Comparison of ENCODE assay signal across 15 cellular contexts in the genomic region with DNA sequence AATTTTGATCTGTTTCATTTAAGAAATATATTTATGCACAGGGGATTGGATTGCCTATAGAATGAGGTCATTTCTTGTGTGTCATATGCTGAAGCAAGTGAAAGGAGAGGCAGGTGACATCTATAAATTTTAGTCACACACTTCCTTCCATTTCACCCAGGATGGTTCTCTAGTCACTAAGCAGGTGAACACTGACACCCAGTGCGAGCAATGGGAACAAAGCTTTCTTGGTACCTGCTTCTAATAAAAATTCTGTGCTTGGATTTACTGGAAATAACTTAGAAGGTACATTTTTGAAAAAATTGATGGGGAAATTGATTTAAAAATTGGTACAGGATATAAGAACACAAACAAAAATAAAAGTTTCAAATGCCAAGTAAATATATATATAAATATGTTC.
A peak's percentile ranks its signal among the peaks of the same experiment; 100 is the strongest.
DNase-seq lines count a peak whose midpoint lies in the region; ATAC-seq and TF ChIP-seq lines count a peak whose summit lies in the region.
"Had no signal": no experiment of that assay in that cellular context is flagged by ENCODE, and none has a peak within 500 bp of the region (broad histone marks: within the 10 kb centered on the region; RNA-seq: fewer than 3 reads in every experiment).

No MANE protein-coding gene starts in this region.

- intact Hi-C loops in thyroid gland (cut with DNase I), result no loop called here

- no peak for TF ChIP-seq EP300 in SK-N-SH (IDR thresholded peaks at IDR 0.05; ENCODE audit: borderline replicate concordance in 1 of 2, low read depth in 1 of 2, low read length in 1 of 2)

- H3K4ac ChIP-seq in neuronal stem cell (ENCODE audit: low read length), result no peak overlapping the region

- H2BK12ac ChIP-seq in neuronal stem cell (ENCODE audit: low read length), result no peak overlapping the region

- peaks cover 3 to 8% of the 10 kb centered on the region in 2 donors for H3K27me3 Mint-ChIP-seq in T-cell

- H3K18ac ChIP-seq in neuronal stem cell (ENCODE audit: low read length), result no peak overlapping the region

- H2BK120ac ChIP-seq in neuronal stem cell (ENCODE audit: low read depth, low read length), result no peak overlapping the region

- H2BK15ac ChIP-seq in neuronal stem cell (ENCODE audit: low read length), result no peak overlapping the region

- TF ChIP-seq CTCF in SK-N-SH (IDR thresholded peaks at IDR 0.05) (no peak), kidney epithelial cell (IDR thresholded peaks at IDR 0.05; ENCODE audit: insufficient read depth, low read length, poor library complexity, severe bottlenecking) (peak; percentile 25), thyroid gland (IDR thresholded peaks at IDR 0.05) (peak in 3 of 6 experiments; percentile 41 to 45 (median 43))

- no peaks in the 10 kb centered on the region for H3K4me1 ChIP-seq in SK-N-SH (ENCODE audit: control insufficient read depth in 1 of 2, insufficient read depth in 2 of 2, low read depth in 1 of 2, low read length in 1 of 2)
- H3K4me1 ChIP-seq in thyroid gland, result no peaks in the 10 kb centered on the region
- no peaks in the 10 kb centered on the region for H3K4me1 ChIP-seq in neuronal stem cell (ENCODE audit: control insufficient read depth in 2 of 2, insufficient read depth in 1 of 2, low read depth in 1 of 2, low read length in 2 of 2)

- no peak overlapping the region for H3K23ac ChIP-seq in neuronal stem cell (ENCODE audit: low read depth, low read length, poor library complexity)

- 13% methylated on average over 1 of the region's 1 CpG for WGBS in SK-N-SH (ENCODE audit: low lambda C conversion rate)
- WGBS in thyroid gland, 2 donors, result 91 to 93% methylated on average over 1 of the region's 1 CpG
- WGBS in neuronal stem cell (ENCODE audit: extremely low coverage in 2 of 2, insufficient read length in 2 of 2, insufficient replicate concordance in 1 of 2), 2 donors, result no CpG with 5 or more reads among the region's 1 CpG

- no peak overlapping the region for H3K27ac Mint-ChIP-seq in T-cell
- H3K27ac Mint-ChIP-seq: activated T-helper 2 cell treated with anti-CD3 and anti-CD28 coated beads, Interferon-gamma antibody, Interleukin-2, Interleukin-4, amounts not matched to agents 10 μg/mL and 5 μg/mL and 100 μg/mL, durations not matched to agents 14 hours and 24 hours and 36 hours; CD8-positive, alpha-beta T cell had no signal

- ATAC-seq in SK-N-SH treated with all-trans-retinoic acid at 6 μM for 48 hours (no peak), T-cell (replicated peaks in 1 of 4) (no peak), GM21737 (IDR thresholded peaks at IDR 0.05; ENCODE audit: unreplicated experiment) (no peak)
- ATAC-seq: CD8-positive, alpha-beta T cell had no signal

- H3K36me3 Mint-ChIP-seq in T-cell, result no peaks in the 10 kb centered on the region
- H3K36me3 Mint-ChIP-seq: CD8-positive, alpha-beta T cell had no signal

- H3K36me3 ChIP-seq in SK-N-SH (replicated peaks in 1 of 2; ENCODE audit: control insufficient read depth in 1 of 2, insufficient read depth in 2 of 2, low read length in 1 of 2) (no peaks in the 10 kb centered on the region), kidney epithelial cell (ENCODE audit: control insufficient read depth, insufficient read depth, low read length) (no peaks in the 10 kb centered on the region), thyroid gland (no peaks in the 10 kb centered on the region), neuronal stem cell (replicated peaks in 1 of 2; ENCODE audit: control insufficient read depth in 2 of 2, insufficient read depth in 2 of 2, low read length in 2 of 2) (no peaks in the 10 kb centered on the region)

- no peak overlapping the region for H3K4me2 ChIP-seq in SK-N-SH
- no peak overlapping the region for H3K4me2 ChIP-seq in neuronal stem cell (ENCODE audit: insufficient read depth, low read length, poor library complexity, severe bottlenecking)

- H4K20me1 ChIP-seq in SK-N-SH (ENCODE audit: insufficient read depth), result no peaks in the 10 kb centered on the region

- TF ChIP-seq POLR2A in thyroid gland (IDR thresholded peaks at IDR 0.05), result no peak

- POLR2A ChIA-PET in SK-N-SH (lab: Yijun Ruan, JAX), result no interaction called here
- POLR2A ChIA-PET in T-cell (lab: Charles Lee), result no interaction called here

- no peak overlapping the region for H2AK5ac ChIP-seq in neuronal stem cell (ENCODE audit: low read depth, low read length)

- no peaks in the 10 kb centered on the region for H3K4me1 Mint-ChIP-seq in T-cell

- H3K4me3 ChIP-seq in SK-N-SH (ENCODE audit: low read depth in 2 of 2, low read length in 1 of 2) (no peak overlapping the region), kidney epithelial cell (ENCODE audit: low read depth, low read length) (no peak overlapping the region), thyroid gland (replicated peaks in 1 of 3) (no peak overlapping the region), neuronal stem cell (ENCODE audit: low read length in 2 of 2) (no peak overlapping the region)
- H3K4me3 ChIP-seq: skin epidermis had no signal

- H3K9me3 ChIP-seq in SK-N-SH (no peaks in the 10 kb centered on the region), thyroid gland (no peaks in the 10 kb centered on the region), neuronal stem cell (replicated peaks in 1 of 2; ENCODE audit: control insufficient read depth in 2 of 2, insufficient read depth in 1 of 2, low read depth in 1 of 2, low read length in 2 of 2) (no peaks in the 10 kb centered on the region)

- H3K79me1 ChIP-seq in neuronal stem cell (ENCODE audit: low read depth, low read length), result no peaks in the 10 kb centered on the region

- no peak overlapping the region for H3K4me3 Mint-ChIP-seq in T-cell
- H3K4me3 Mint-ChIP-seq: CD8-positive, alpha-beta T cell had no signal

- DNase-seq in SK-N-SH (peak; percentile 34), SW480 (ENCODE audit: low spot score) (peak; percentile 22), kidney epithelial cell (ENCODE audit: low read depth) (no peak), thyroid gland (peak; percentile 5 to 12), T-cell (no peak), neuronal stem cell (ENCODE audit: low spot score) (no peak)
- DNase-seq: CD8-positive, alpha-beta T cell; EL; HCEC 1CT; NCI-H2029 treated with DMSO at 0.1 percent for 48 hours; NCI-H69 had no signal

- H2AFZ ChIP-seq in SK-N-SH (ENCODE audit: low read depth) (no peak overlapping the region), neuronal stem cell (ENCODE audit: low read length) (no peak overlapping the region)

- H4K8ac ChIP-seq in neuronal stem cell (ENCODE audit: low read depth, low read length), result no peak overlapping the region

- no peak overlapping the region for H4K91ac ChIP-seq in neuronal stem cell (ENCODE audit: low read depth, low read length, poor library complexity)

- peak; percentile 79 for TF ChIP-seq RAD21 in SK-N-SH (IDR thresholded peaks at IDR 0.05; ENCODE audit: low read length)

- no peak overlapping the region for H3K14ac ChIP-seq in neuronal stem cell (ENCODE audit: low read length)

- CTCF ChIA-PET in SK-N-SH (lab: Yijun Ruan, JAX), result interaction anchor here (0.5 to 2.5 kb wide), 25 partner anchors 14 to 1558 kb away, joined by 3 to 19 read pairs (median 3); no protein-coding TSS in a partner anchor
- CTCF ChIA-PET in T-cell (lab: Charles Lee), result no interaction called here

- no peaks in the 10 kb centered on the region for H3K79me2 ChIP-seq in SK-N-SH (ENCODE audit: insufficient read depth)

- H2BK5ac ChIP-seq in neuronal stem cell (ENCODE audit: low read length), result no peak overlapping the region

- H3F3A ChIP-seq in SK-N-SH (replicated peaks; ENCODE audit: insufficient read depth), result no peaks in the 10 kb centered on the region

- H3K9ac ChIP-seq in SK-N-SH (no peak overlapping the region), neuronal stem cell (ENCODE audit: low read depth, low read length, poor library complexity) (no peak overlapping the region)

- H3K27ac ChIP-seq in SK-N-SH (ENCODE audit: low read depth in 2 of 2, low read length in 1 of 2) (no peak overlapping the region), thyroid gland (no peak overlapping the region), neuronal stem cell (replicated peaks; ENCODE audit: low read length) (no peak overlapping the region)
- H3K27ac ChIP-seq: skin epidermis had no signal

- H3K9me2 ChIP-seq in SK-N-SH, result no peaks in the 10 kb centered on the region

- H3K27me3 ChIP-seq in SK-N-SH (ENCODE audit: insufficient read depth) (no peaks in the 10 kb centered on the region), kidney epithelial cell (ENCODE audit: control insufficient read depth, insufficient read depth, low read length) (no peaks in the 10 kb centered on the region), thyroid gland (no peaks in the 10 kb centered on the region), neuronal stem cell (ENCODE audit: control insufficient read depth in 3 of 3, insufficient read depth in 3 of 3, low read depth in 1 of 3, low read length in 3 of 3) (no peaks in the 10 kb centered on the region)

- H3K9me3 Mint-ChIP-seq in T-cell, result peaks cover 0 to 5% (median 0%) of the 10 kb centered on the region in 3 donors
- H3K9me3 Mint-ChIP-seq: activated T-helper 2 cell treated with anti-CD3 and anti-CD28 coated beads, Interferon-gamma antibody, Interleukin-2, Interleukin-4, amounts not matched to agents 10 μg/mL and 5 μg/mL and 100 μg/mL, durations not matched to agents 14 hours and 24 hours and 36 hours; CD8-positive, alpha-beta T cell had no signal

TF ChIP-seq in SK-N-SH, 30 proteins besides CTCF, POLR2A, EP300 and RAD21:
- no peak for TF ChIP-seq FOSL2 (IDR thresholded peaks at IDR 0.05; ENCODE audit: borderline replicate concordance, low read depth)
- peak; percentile 29; the same call in 1 of the 2 replicates for TF ChIP-seq SMC3 (IDR thresholded peaks at IDR 0.05; ENCODE audit: low read depth, low read length)

TF ChIP-seq in SK-N-SH treated with all-trans-retinoic acid at 6 μM for 48 hours, 23 proteins besides CTCF, POLR2A, EP300 and RAD21:
- TF ChIP-seq ZC3H10 (CRISPR knock-in tag; IDR thresholded peaks at IDR 0.05) (no peak), ZNF70 (CRISPR knock-in tag; IDR thresholded peaks at IDR 0.05) (no peak), GLIS3 (CRISPR knock-in tag; IDR thresholded peaks at IDR 0.05) (no peak), PPARA (CRISPR knock-in tag; IDR thresholded peaks at IDR 0.05; ENCODE audit: borderline replicate concordance) (no peak)

Comparison
In these comparisons a context has a peak if more than half of its experiments do, and no peak if none do; other contexts are left out.
1. DNase-seq: peak in SK-N-SH (single experiment), SW480 (single experiment) and thyroid gland (2 of 2); none in kidney epithelial cell (single experiment), T-cell (0 of 34) and neuronal stem cell (single experiment).